Comparison of ENCODE assay signal across 21 cellular contexts in genomic region chr1:15348648-15349047, GRCh38.
"Had no signal": no experiment of that assay in that cellular context is flagged by ENCODE, and none has a peak within 500 bp of the region (broad histone marks: within the 10 kb centered on the region; RNA-seq: fewer than 3 reads in every experiment).

No MANE protein-coding gene starts in this region.

- H3K4me1 ChIP-seq: colonic mucosa, prostate gland had no signal

- H3K27ac ChIP-seq: colonic mucosa, esophagus muscularis mucosa, prostate gland, sigmoid colon, testis, tibial artery had no signal

- H3K9me3 ChIP-seq: colonic mucosa, esophagus muscularis mucosa, prostate gland, sigmoid colon, testis, tibial artery had no signal

- H3K27ac Mint-ChIP-seq: memory B cell; nephron; stimulated activated memory B cell treated with anti-CD40 and anti-IgM and Interleukin-4, amounts not matched to agents 10 μg/mL and 1 μg/mL and 100 μg/mL, for 72 hours; type B pancreatic cell had no signal

- ATAC-seq: left lobe of liver; right cardiac atrium; stimulated activated memory B cell treated with anti-CD40 and anti-IgM and Interleukin-4, amounts not matched to agents 10 μg/mL and 1 μg/mL and 100 μg/mL, for 72 hours; stimulated activated naive CD8-positive, alpha-beta T cell treated with anti-CD3 and anti-CD28 coated beads, Interleukin-15, Interleukin-2, amounts not matched to agents 100 U/mL and 50 U/mL, for 24 hours had no signal

- H3K4me3 ChIP-seq: colonic mucosa, esophagus muscularis mucosa, lung, prostate gland, sigmoid colon, testis, tibial artery had no signal

- H3K36me3 ChIP-seq: colonic mucosa, esophagus muscularis mucosa, prostate gland, sigmoid colon, tibial artery had no signal

- H3K4me3 Mint-ChIP-seq: memory B cell; nephron; stimulated activated memory B cell treated with anti-CD40 and anti-IgM and Interleukin-4, amounts not matched to agents 10 μg/mL and 1 μg/mL and 100 μg/mL, for 72 hours; type B pancreatic cell had no signal

- DNase-seq: colonic mucosa; dermis blood vessel endothelial cell; effector memory CD4-positive, alpha-beta T cell; foreskin melanocyte; hypothalamus; nucleus accumbens; right cardiac atrium; sigmoid colon; stimulated activated CD4-positive, alpha-beta T cell treated with anti-CD3 and anti-CD28 coated beads, Interleukin-4, amount 100 ng/mL, for 4 hours; stimulated activated naive CD8-positive, alpha-beta T cell treated with anti-CD3 and anti-CD28 coated beads, Interleukin-15, Interleukin-2, amounts not matched to agents 100 U/mL and 50 U/mL, for 24 hours; substantia nigra; testis; tibial artery had no signal

- H3K27me3 ChIP-seq: colonic mucosa, esophagus muscularis mucosa, sigmoid colon, testis, tibial artery had no signal

- H3K36me3 Mint-ChIP-seq: memory B cell; stimulated activated memory B cell treated with anti-CD40 and anti-IgM and Interleukin-4, amounts not matched to agents 10 μg/mL and 1 μg/mL and 100 μg/mL, for 72 hours; type B pancreatic cell had no signal

- H3K9me3 Mint-ChIP-seq: memory B cell; nephron; stimulated activated memory B cell treated with anti-CD40 and anti-IgM and Interleukin-4, amounts not matched to agents 10 μg/mL and 1 μg/mL and 100 μg/mL, for 72 hours; type B pancreatic cell had no signal
